27 cellular contexts compared by ENCODE assay signal in the genomic region with DNA sequence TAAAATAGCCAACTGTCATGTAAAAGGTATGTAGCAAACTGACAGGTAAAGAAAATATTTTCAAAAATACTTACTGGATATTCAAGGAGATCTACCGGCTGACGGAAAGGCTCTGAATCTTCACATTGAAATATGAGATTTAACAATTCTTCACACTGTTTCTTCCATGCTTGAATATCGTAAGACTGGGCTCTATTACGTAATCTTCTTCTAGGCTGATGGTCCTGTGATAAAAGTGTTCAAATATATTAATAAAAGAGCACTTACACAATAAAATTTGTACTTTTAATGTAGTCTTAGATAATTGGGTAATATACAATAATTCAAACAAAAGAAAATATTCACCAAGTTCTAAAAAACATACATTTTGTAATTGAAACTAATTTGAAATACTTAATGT.
"Had no signal": no experiment of that assay in that cellular context is flagged by ENCODE, and none has a peak within 500 bp of the region (broad histone marks: within the 10 kb centered on the region; RNA-seq: fewer than 3 reads in every experiment).

No MANE protein-coding gene starts in this region.

- H3K4me3 ChIP-seq: dorsolateral prefrontal cortex, esophagus muscularis mucosa, heart right ventricle, lower lobe of right lung, ovary, psoas muscle, skin epidermis, thoracic aorta, tibial nerve, upper lobe of left lung had no signal

- H3K4me1 ChIP-seq: esophagus muscularis mucosa, foreskin keratinocyte, psoas muscle, tibial nerve, upper lobe of left lung had no signal

- H3K27ac ChIP-seq: dorsolateral prefrontal cortex, epithelial cell of prostate, esophagus muscularis mucosa, foreskin keratinocyte, heart right ventricle, lower lobe of right lung, ovary, psoas muscle, skin epidermis, thoracic aorta, tibial nerve, upper lobe of left lung had no signal

- H3K9me3 ChIP-seq: esophagus muscularis mucosa, psoas muscle, thoracic aorta had no signal

- FAIRE-seq: urothelium cell line had no signal

- H3K36me3 ChIP-seq: ovary had no signal

- H3K9me3 Mint-ChIP-seq: natural killer cell had no signal

- H3K27ac Mint-ChIP-seq: memory B cell; natural killer cell; stimulated activated naive CD8-positive, alpha-beta T cell treated with anti-CD3 and anti-CD28 coated beads, Interleukin-15, Interleukin-2, amounts not matched to agents 100 ng/mL and 50 ng/mL, for 24 hours had no signal

- H3K4me3 Mint-ChIP-seq: memory B cell; natural killer cell; stimulated activated naive B cell treated with anti-CD40 and anti-IgM and Interleukin-4, amounts not matched to agents 10 μg/mL and 1 μg/mL and 100 μg/mL, for 72 hours; stimulated activated naive CD8-positive, alpha-beta T cell treated with anti-CD3 and anti-CD28 coated beads, Interleukin-15, Interleukin-2, amounts not matched to agents 100 ng/mL and 50 ng/mL, for 24 hours had no signal

- DNase-seq: dorsolateral prefrontal cortex; effector CD4-positive, alpha-beta T cell; foreskin keratinocyte; glutamatergic neuron; heart right ventricle; hippocampal formation; kidney glomerular epithelial cell; left ventricle myocardium superior; lower lobe of right lung; natural killer cell; occipital lobe; ovary; posterior cingulate gyrus; psoas muscle; right cardiac atrium; stimulated activated CD4-positive, alpha-beta T cell treated with anti-CD3 and anti-CD28 coated beads, Interleukin-15, amount 100 ng/mL, for 24 hours; stimulated activated CD4-positive, alpha-beta T cell treated with anti-CD3 and anti-CD28 coated beads, Interleukin-2, amount 100 ng/mL, for 48 hours; stimulated activated naive B cell treated with anti-CD40 and anti-IgM and Interleukin-4, amounts not matched to agents 10 μg/mL and 1 μg/mL and 100 μg/mL, for 72 hours; upper lobe of left lung had no signal

- H3K27me3 ChIP-seq: dorsolateral prefrontal cortex, esophagus muscularis mucosa, foreskin keratinocyte, heart right ventricle, ovary, tibial nerve, upper lobe of left lung had no signal

- H3K27me3 Mint-ChIP-seq: memory B cell; stimulated activated naive B cell treated with anti-CD40 and anti-IgM and Interleukin-4, amounts not matched to agents 10 μg/mL and 1 μg/mL and 100 μg/mL, for 72 hours; stimulated activated naive CD8-positive, alpha-beta T cell treated with anti-CD3 and anti-CD28 coated beads, Interleukin-15, Interleukin-2, amounts not matched to agents 100 ng/mL and 50 ng/mL, for 24 hours had no signal

- ATAC-seq: foreskin keratinocyte; heart right ventricle; left ventricle myocardium superior; lower lobe of right lung; natural killer cell; psoas muscle; right cardiac atrium; stimulated activated naive B cell treated with anti-CD40 and anti-IgM and Interleukin-4, amounts not matched to agents 10 μg/mL and 1 μg/mL and 100 μg/mL, for 72 hours had no signal

- H3K4me1 Mint-ChIP-seq: memory B cell; stimulated activated naive B cell treated with anti-CD40 and anti-IgM and Interleukin-4, amounts not matched to agents 10 μg/mL and 1 μg/mL and 100 μg/mL, for 72 hours had no signal
